Comparison of ENCODE assay signal across 9 cellular contexts in genomic region chr12:124939428-124940142, GRCh38. TPM values are rescaled to one million over a fixed set of nuclear protein-coding genes. Genes with fewer than 3 reads are reported as not detected.
DNase-seq lines count a peak whose midpoint lies in the region; ATAC-seq and TF ChIP-seq lines count a peak whose summit lies in the region.
"Had no signal": no experiment of that assay in that cellular context is flagged by ENCODE, and none has a peak within 500 bp of the region (broad histone marks: within the 10 kb centered on the region; RNA-seq: fewer than 3 reads in every experiment).

No MANE protein-coding gene starts in this region.

- peak; percentile 60 for ATAC-seq in GM19468 (IDR thresholded peaks at IDR 0.05; ENCODE audit: extremely low read depth, unreplicated experiment)
- ATAC-seq in naive thymus-derived CD8-positive, alpha-beta T cell: peak; percentile 70 to 80

- H3K27me3 ChIP-seq in esophagus muscularis mucosa (no peaks in the 10 kb centered on the region), stomach (no peaks in the 10 kb centered on the region)

- H3K36me3 Mint-ChIP-seq in naive thymus-derived CD8-positive, alpha-beta T cell: peaks cover 0 to 5% (median 2%) of the 10 kb centered on the region in 3 donors

- intact Hi-C loops in esophagus muscularis mucosa (cut with DNase I) (loop anchor here (1.0 to 10.0 kb wide), 2 partner anchors 33 to 965 kb away; partner anchors contain the start of genes CCDC92 and ZNF664), stomach (cut with DNase I; ENCODE audit: low total_unique reads) (no loop called here)

- H3K4me3 Mint-ChIP-seq in naive thymus-derived CD8-positive, alpha-beta T cell: no peak overlapping the region
- H3K4me3 Mint-ChIP-seq: T-helper 1 cell treated with Interleukin-12 subunit alpha and Interleukin-12 subunit beta and Interleukin-4 antibody, amounts not matched to agents 30 μg/mL and 1 μg/mL, for 36 hours had no signal

- no peak overlapping the region for H3K27ac Mint-ChIP-seq in naive thymus-derived CD8-positive, alpha-beta T cell
- H3K27ac Mint-ChIP-seq: T-helper 1 cell treated with Interleukin-12 subunit alpha and Interleukin-12 subunit beta and Interleukin-4 antibody, amounts not matched to agents 30 μg/mL and 1 μg/mL, for 36 hours had no signal

- H3K9me3 ChIP-seq in esophagus muscularis mucosa (no peaks in the 10 kb centered on the region), stomach (no peaks in the 10 kb centered on the region)

- peaks cover 0 to 10% (median 6%) of the 10 kb centered on the region in 4 donors for H3K4me1 Mint-ChIP-seq in naive thymus-derived CD8-positive, alpha-beta T cell

- DNase-seq in AG20443 (ENCODE audit: low spot score) (peak; percentile 84), HS-27A (ENCODE audit: low read depth) (peak; percentile 93), esophagus muscularis mucosa (ENCODE audit: extremely low spot score) (peak; percentile 98), stomach (peak; percentile 86), hippocampal formation (lab: John Stamatoyannopoulos, UW) (no peak)
- DNase-seq in activated CD8-positive, alpha-beta memory T cell treated with anti-CD3 and anti-CD28 coated beads for 4 hours (ENCODE audit: low read depth in 2 of 2): peak; percentile 78 to 79
- peak; percentile 70 to 98 (median 92) for DNase-seq in naive thymus-derived CD8-positive, alpha-beta T cell

- POLR2A ChIA-PET in naive thymus-derived CD8-positive, alpha-beta T cell (lab: Charles Lee): interaction anchor here (0.8 to 13.6 kb wide), 9 partner anchors 9 to 1575 kb away, joined by 3 to 541 read pairs (median 6); partner anchors contain the start of genes BRI3BP, SBNO1 and UBC

- WGBS in esophagus muscularis mucosa: under 1% methylated on average over 31 of the region's 35 CpGs
- 0% methylated on average over 26 to 35 of the region's 35 CpGs for WGBS in stomach, 5 donors

- no peak for TF ChIP-seq POLR2A in esophagus muscularis mucosa (IDR thresholded peaks at IDR 0.05; ENCODE audit: low read depth)
- TF ChIP-seq POLR2A in stomach (IDR thresholded peaks at IDR 0.05): no peak

- H3K27me3 Mint-ChIP-seq in naive thymus-derived CD8-positive, alpha-beta T cell: no peaks in the 10 kb centered on the region

- TF ChIP-seq EP300 in esophagus muscularis mucosa (IDR thresholded peaks at IDR 0.05) (no peak), stomach (IDR thresholded peaks at IDR 0.05) (no peak)

- no peaks in the 10 kb centered on the region for H3K9me3 Mint-ChIP-seq in naive thymus-derived CD8-positive, alpha-beta T cell
- H3K9me3 Mint-ChIP-seq: T-helper 1 cell treated with Interleukin-12 subunit alpha and Interleukin-12 subunit beta and Interleukin-4 antibody, amounts not matched to agents 30 μg/mL and 1 μg/mL, for 36 hours had no signal

- H3K4me1 ChIP-seq in esophagus muscularis mucosa: peaks cover 32 to 40% (median 38%) of the 10 kb centered on the region in 4 donors
- peaks cover 17 to 39% (median 31%) of the 10 kb centered on the region in 4 donors for H3K4me1 ChIP-seq in stomach

- TF ChIP-seq CTCF in esophagus muscularis mucosa (IDR thresholded peaks at IDR 0.05) (no peak), stomach (IDR thresholded peaks at IDR 0.05) (peak in 1 of 7 experiments; percentile 5)

- H3K27ac ChIP-seq in esophagus muscularis mucosa (replicated peaks in 1 of 4) (peak overlapping the region; percentile 89 to 98 (median 92)), stomach (peak overlapping the region; percentile 84 to 94 (median 89))

- peaks cover 0 to 13% (median 8%) of the 10 kb centered on the region in 4 donors for H3K36me3 ChIP-seq in esophagus muscularis mucosa
- peaks cover 0 to 11% (median 7%) of the 10 kb centered on the region in 4 donors for H3K36me3 ChIP-seq in stomach

- H3K4me3 ChIP-seq in esophagus muscularis mucosa: peak overlapping the region; percentile 53 to 67 (median 56)
- H3K4me3 ChIP-seq in stomach: peak overlapping the region; percentile 41 to 53 (median 48)

RNA-seq across cellular contexts. Expression of gene UBC, which starts 25.1 kb away (rescaled TPM):
- total RNA-seq in esophagus muscularis mucosa (1,000 to 10,000 TPM; 1,267 to 2,383 (median 1,576) TPM), stomach (1,000 to 10,000 TPM in 3 of 5 donors, 100 to 1,000 TPM in 2; 409 to 1,431 (median 1,065) TPM)
- 100 to 1,000 TPM; 773 to 788 TPM for total RNA-seq in naive thymus-derived CD8-positive, alpha-beta T cell
- 1,000 to 10,000 TPM; 1,080 to 1,331 (median 1,214) TPM for polyA plus RNA-seq in naive thymus-derived CD8-positive, alpha-beta T cell
- 1,000 to 10,000 TPM in 1 of 3 donors, 100 to 1,000 TPM in 2; 875 to 1,080 (median 957) TPM for polyA plus RNA-seq in stomach

RNA-seq across cellular contexts. Expression of gene DHX37, which starts 49.3 kb away (rescaled TPM):
- total RNA-seq in esophagus muscularis mucosa: 10 to 100 TPM in 3 of 4 donors, 1 to 10 TPM in 1; 7.9 to 16.3 (median 14.7) TPM
- total RNA-seq in naive thymus-derived CD8-positive, alpha-beta T cell: 10 to 100 TPM; 29.5 to 30.5 TPM
- 1 to 10 TPM; 3.4 to 5.8 (median 4.3) TPM for polyA plus RNA-seq in naive thymus-derived CD8-positive, alpha-beta T cell
- 10 to 100 TPM in 3 of 5 donors, 1 to 10 TPM in 2; 1.8 to 22.0 (median 17.4) TPM for total RNA-seq in stomach
- 10 to 100 TPM in 1 of 3 donors, 1 to 10 TPM in 2; 6.6 to 10.5 (median 8.3) TPM for polyA plus RNA-seq in stomach

RNA-seq across cellular contexts. Expression of gene BRI3BP, which starts 53.9 kb away (rescaled TPM):
- 1 to 10 TPM; 2.2 to 3.3 (median 2.5) TPM for total RNA-seq in esophagus muscularis mucosa
- total RNA-seq in naive thymus-derived CD8-positive, alpha-beta T cell: 1 to 10 TPM; 7.4 to 7.8 TPM
- 1 to 10 TPM; 1.5 to 3.7 (median 2.3) TPM for polyA plus RNA-seq in naive thymus-derived CD8-positive, alpha-beta T cell
- total RNA-seq in stomach: 10 to 100 TPM in 3 of 5 donors, 1 to 10 TPM in 2; 1.2 to 24.3 (median 19.4) TPM
- polyA plus RNA-seq in stomach: 1 to 10 TPM; 1.7 to 5.2 (median 3.1) TPM

Comparison
In these comparisons a context has a peak if more than half of its experiments do, and no peak if none do; other contexts are left out.
1. DNase-seq: peak in AG20443 (single experiment), HS-27A (single experiment), activated CD8-positive, alpha-beta memory T cell treated with anti-CD3 and anti-CD28 coated beads for 4 hours (2 of 2), esophagus muscularis mucosa (single experiment), naive thymus-derived CD8-positive, alpha-beta T cell (10 of 10) and stomach (single experiment); none in hippocampal formation (0 of 2).